ENCODE assay signal across 2 cellular contexts in genomic region chr6:167975449-167975848, GRCh38.
TF ChIP-seq lines count a peak whose summit lies in the region.

No MANE protein-coding gene starts in this region.

TF ChIP-seq in H1, 55 proteins besides CTCF, POLR2A, EP300 and RAD21:
- TF ChIP-seq TAF1 (IDR thresholded peaks at IDR 0.05; ENCODE audit: low read depth, low read length) (no peak), RNF2 (IDR thresholded peaks at IDR 0.05; ENCODE audit: borderline replicate concordance, low read depth, low read length, missing control alignments, poor library complexity, severe bottlenecking) (no peak)
TF ChIP-seq in H1: peak in this region for 0.

TF ChIP-seq in neural cell, 6 proteins besides CTCF, POLR2A, EP300 and RAD21:
- TF ChIP-seq MXI1 (conservative IDR thresholded peaks at IDR 0.05; ENCODE audit: poor library complexity, severe bottlenecking) (no peak), TAF1 (IDR thresholded peaks at IDR 0.05; ENCODE audit: low read depth) (no peak), EZH2 (IDR thresholded peaks at IDR 0.05; ENCODE audit: borderline replicate concordance, insufficient read depth, low read length, poor library complexity, severe bottlenecking) (no peak), SMC3 (conservative IDR thresholded peaks at IDR 0.05; ENCODE audit: poor library complexity) (no peak), POLR2AphosphoS5 (IDR thresholded peaks at IDR 0.05) (peak; percentile 32), REST (IDR thresholded peaks at IDR 0.05; ENCODE audit: borderline replicate concordance) (no peak)
TF ChIP-seq in neural cell: peak in this region for 1.
